27 cellular contexts compared by ENCODE assay signal in the genomic region with DNA sequence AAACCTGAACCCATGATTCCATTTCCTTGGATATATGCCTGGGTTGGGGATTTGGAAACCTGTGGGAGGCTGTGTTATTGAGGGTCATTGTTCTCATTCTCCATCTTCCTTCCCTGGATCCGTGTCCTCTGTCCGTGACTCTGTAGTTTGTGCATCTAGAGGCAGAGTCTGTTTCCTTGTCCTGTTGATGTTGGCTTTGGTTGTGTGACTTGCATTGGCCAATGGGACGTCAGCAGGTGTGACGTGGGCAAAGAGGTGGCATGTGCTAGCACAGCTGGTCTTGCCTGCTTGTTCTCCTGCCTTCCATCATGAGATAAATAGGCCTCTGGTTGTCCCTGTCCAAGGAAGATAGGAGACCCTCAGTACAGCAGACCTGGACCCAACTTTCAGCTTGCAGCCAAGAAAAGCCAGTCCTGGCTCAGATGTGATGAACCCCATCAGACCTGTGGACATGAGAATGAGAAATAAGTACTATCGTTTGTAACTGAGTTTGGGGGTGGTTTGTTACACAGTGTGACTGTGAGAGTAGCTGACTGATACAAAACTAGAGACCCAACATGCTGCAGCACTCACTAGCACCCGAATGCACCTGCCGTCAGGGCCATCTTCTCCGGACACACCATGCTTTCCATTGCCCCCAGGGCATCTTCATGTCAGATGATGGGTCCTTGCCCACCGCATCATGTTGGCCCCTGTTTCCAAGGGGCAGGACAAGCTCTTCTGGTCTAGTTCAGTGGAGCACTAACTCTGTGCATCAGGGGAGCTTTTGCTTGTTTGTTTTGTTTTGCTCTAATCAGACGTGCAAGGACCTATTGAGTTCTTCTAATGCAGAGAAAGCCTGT.
"Had no signal": no experiment of that assay in that cellular context is flagged by ENCODE, and none has a peak within 500 bp of the region (broad histone marks: within the 10 kb centered on the region; RNA-seq: fewer than 3 reads in every experiment).

No MANE protein-coding gene starts in this region.

- H3K36me3 Mint-ChIP-seq: activated CD8-positive, alpha-beta memory T cell treated with anti-CD3 and anti-CD28 coated beads, Interleukin-2, amount 10 ng/mL, durations not matched to agents 7 days and 5 days; activated naive CD8-positive, alpha-beta T cell; stimulated activated memory B cell treated with anti-CD40 and anti-IgM and Interleukin-4, amounts not matched to agents 10 μg/mL and 1 μg/mL and 100 μg/mL, for 72 hours had no signal

- H3K27me3 ChIP-seq: colonic mucosa, ovary had no signal

- H3K9me3 ChIP-seq: colonic mucosa, ovary, psoas muscle, stomach, tibial artery, upper lobe of right lung had no signal

- H3K4me1 ChIP-seq: colonic mucosa, psoas muscle, upper lobe of right lung had no signal

- H3K9me3 Mint-ChIP-seq: activated T-cell treated with anti-CD3 and anti-CD28 coated beads, Interleukin-2, amount 50 U/mL, for 72 hours; effector memory CD8-positive, alpha-beta T cell; nephron progenitor cell; stimulated activated memory B cell treated with anti-CD40 and anti-IgM and Interleukin-4, amounts not matched to agents 10 μg/mL and 1 μg/mL and 100 μg/mL, for 72 hours had no signal

- H3K27ac ChIP-seq: colonic mucosa, foreskin keratinocyte, left ventricle myocardium inferior, psoas muscle, stomach, tibial artery, upper lobe of right lung had no signal

- H3K27ac Mint-ChIP-seq: activated CD4-positive, alpha-beta T cell treated with anti-CD3 and anti-CD28 coated beads for 36 hours; activated CD8-positive, alpha-beta memory T cell treated with anti-CD3 and anti-CD28 coated beads, Interleukin-2, amount 10 ng/mL, durations not matched to agents 7 days and 5 days; activated CD8-positive, alpha-beta T cell treated with anti-CD3 and anti-CD28 coated beads, Interleukin-2, amount 10 ng/mL, durations not matched to agents 7 days and 5 days; activated naive CD8-positive, alpha-beta T cell; activated T-cell treated with anti-CD3 and anti-CD28 coated beads, Interleukin-2, amount 50 U/mL, for 72 hours; effector memory CD8-positive, alpha-beta T cell; nephron progenitor cell; stimulated activated memory B cell treated with anti-CD40 and anti-IgM and Interleukin-4, amounts not matched to agents 10 μg/mL and 1 μg/mL and 100 μg/mL, for 72 hours had no signal

- ATAC-seq: activated CD4-positive, alpha-beta T cell treated with anti-CD3 and anti-CD28 coated beads for 36 hours; activated CD8-positive, alpha-beta memory T cell treated with anti-CD3 and anti-CD28 coated beads, Interleukin-2, amount 10 ng/mL, durations not matched to agents 7 days and 5 days; activated CD8-positive, alpha-beta T cell treated with anti-CD3 and anti-CD28 coated beads, Interleukin-2, amount 10 ng/mL, durations not matched to agents 7 days and 5 days; activated T-cell treated with anti-CD3 and anti-CD28 coated beads, Interleukin-2, amount 50 U/mL, for 72 hours; effector memory CD8-positive, alpha-beta T cell; esophagus mucosa; foreskin keratinocyte; psoas muscle; stimulated activated memory B cell treated with anti-CD40 and anti-IgM and Interleukin-4, amounts not matched to agents 10 μg/mL and 1 μg/mL and 100 μg/mL, for 72 hours; upper lobe of right lung had no signal

- DNase-seq: activated CD4-positive, alpha-beta T cell treated with anti-CD3 and anti-CD28 coated beads for 36 hours; activated CD4-positive, CD25-positive, alpha-beta regulatory T cell; activated CD8-positive, alpha-beta memory T cell treated with anti-CD3 and anti-CD28 coated beads, Interleukin-2, amount 10 ng/mL, durations not matched to agents 7 days and 5 days; activated CD8-positive, alpha-beta T cell treated with anti-CD3 and anti-CD28 coated beads, Interleukin-2, amount 10 ng/mL, durations not matched to agents 7 days and 5 days; activated naive CD4-positive, alpha-beta T cell treated with Interleukin-2 at 50 U/mL for 16 hours; activated T-cell treated with anti-CD3 and anti-CD28 coated beads, Interleukin-2, amount 50 U/mL, for 72 hours; anterior cingulate cortex; colonic mucosa; effector memory CD8-positive, alpha-beta T cell; foreskin keratinocyte; left ventricle myocardium inferior; nephron progenitor cell; ovary; psoas muscle; stimulated activated CD4-positive, alpha-beta T cell treated with anti-CD3 and anti-CD28 coated beads, Interleukin-1b, Interleukin-23, amount 100 ng/mL, for 48 hours; stimulated activated CD4-positive, alpha-beta T cell treated with anti-CD3 and anti-CD28 coated beads, Interleukin-4, amount 100 ng/mL, for 4 hours; stimulated activated CD8-positive, alpha-beta memory T cell treated with anti-CD3 and anti-CD28 coated beads, Interleukin-4, amount 100 ng/mL, for 48 hours; stomach; tibial artery; upper lobe of right lung had no signal

- H3K4me3 ChIP-seq: colonic mucosa, left ventricle myocardium inferior, lung, ovary, psoas muscle, smooth muscle cell, stomach, tibial artery, upper lobe of right lung had no signal

- FAIRE-seq: bronchial epithelial cell, islet of Langerhans had no signal

- H3K36me3 ChIP-seq: colonic mucosa, left ventricle myocardium inferior, ovary, stomach, tibial artery, upper lobe of right lung had no signal

- H3K4me3 Mint-ChIP-seq: activated CD4-positive, alpha-beta T cell treated with anti-CD3 and anti-CD28 coated beads for 36 hours; activated CD8-positive, alpha-beta memory T cell treated with anti-CD3 and anti-CD28 coated beads, Interleukin-2, amount 10 ng/mL, durations not matched to agents 7 days and 5 days; activated CD8-positive, alpha-beta T cell treated with anti-CD3 and anti-CD28 coated beads, Interleukin-2, amount 10 ng/mL, durations not matched to agents 7 days and 5 days; activated naive CD8-positive, alpha-beta T cell; activated T-cell treated with anti-CD3 and anti-CD28 coated beads, Interleukin-2, amount 50 U/mL, for 72 hours; effector memory CD8-positive, alpha-beta T cell; nephron progenitor cell; stimulated activated memory B cell treated with anti-CD40 and anti-IgM and Interleukin-4, amounts not matched to agents 10 μg/mL and 1 μg/mL and 100 μg/mL, for 72 hours had no signal

- H3K4me1 Mint-ChIP-seq: activated CD8-positive, alpha-beta memory T cell treated with anti-CD3 and anti-CD28 coated beads, Interleukin-2, amount 10 ng/mL, durations not matched to agents 7 days and 5 days had no signal
